Comparison of ENCODE assay signal across 18 cellular contexts in the genomic region with DNA sequence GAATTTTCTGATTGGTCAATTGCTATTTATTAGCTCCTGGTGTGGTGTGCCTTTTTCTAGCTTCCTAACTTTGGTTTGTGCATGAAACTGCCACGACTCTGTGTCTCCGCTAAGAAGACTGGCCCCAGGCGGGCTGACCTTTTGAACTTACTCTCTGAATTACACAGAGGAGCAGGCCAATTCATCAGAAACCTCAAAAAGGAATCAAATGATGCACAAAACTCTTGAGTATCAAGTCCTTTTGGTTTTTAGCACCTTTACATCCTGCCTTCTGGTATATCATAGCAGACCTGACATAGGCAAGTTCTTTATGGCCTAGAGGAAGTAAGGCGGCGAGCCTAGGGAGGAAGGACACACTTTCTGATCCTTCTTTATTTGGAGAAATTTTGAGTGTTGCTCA. TPM values are rescaled to one million over a fixed set of nuclear protein-coding genes. Genes with fewer than 3 reads are reported as not detected.
DNase-seq lines count a peak whose midpoint lies in the region; ATAC-seq, FAIRE-seq and TF ChIP-seq lines count a peak whose summit lies in the region.
"Had no signal": no experiment of that assay in that cellular context is flagged by ENCODE, and none has a peak within 500 bp of the region (broad histone marks: within the 10 kb centered on the region; RNA-seq: fewer than 3 reads in every experiment).

No MANE protein-coding gene starts in this region.

- intact Hi-C loops in activated naive CD4-positive, alpha-beta T cell treated with anti-CD3 and anti-CD28 coated beads for 36 hours (cut with micrococcal nuclease), result no loop called here

- H3K27me3 Mint-ChIP-seq in activated naive CD4-positive, alpha-beta T cell treated with anti-CD3 and anti-CD28 coated beads for 36 hours (ENCODE audit: low read depth), result no peaks in the 10 kb centered on the region
- H3K27me3 Mint-ChIP-seq in activated naive CD8-positive, alpha-beta T cell treated with anti-CD3 and anti-CD28 coated beads, Interleukin-2, amount 50 U/mL, for 24 hours, result no peaks in the 10 kb centered on the region

- H3K4me1 Mint-ChIP-seq in activated naive CD4-positive, alpha-beta T cell treated with anti-CD3 and anti-CD28 coated beads for 36 hours (ENCODE audit: low read depth), result peaks cover 50% of the 10 kb centered on the region
- H3K4me1 Mint-ChIP-seq in activated naive CD8-positive, alpha-beta T cell treated with anti-CD3 and anti-CD28 coated beads, Interleukin-2, amount 50 U/mL, for 24 hours, result peaks cover 66% of the 10 kb centered on the region

- CTCF ChIA-PET in activated naive CD4-positive, alpha-beta T cell treated with anti-CD3 and anti-CD28 coated beads for 36 hours (lab: Charles Lee), result interaction anchor here (1.0 to 1.3 kb wide), 2 partner anchors 60 to 178 kb away, joined by 3 read pairs; no protein-coding TSS in a partner anchor

- H3K27ac Mint-ChIP-seq in activated naive CD4-positive, alpha-beta T cell treated with anti-CD3 and anti-CD28 coated beads for 36 hours, result no peak overlapping the region
- H3K27ac Mint-ChIP-seq in activated naive CD8-positive, alpha-beta T cell treated with anti-CD3 and anti-CD28 coated beads, Interleukin-2, amount 50 U/mL, for 24 hours, result peak overlapping the region; percentile 89
- H3K27ac Mint-ChIP-seq: nephron had no signal

- H3K4me3 Mint-ChIP-seq in activated naive CD4-positive, alpha-beta T cell treated with anti-CD3 and anti-CD28 coated beads for 36 hours, result no peak overlapping the region
- H3K4me3 Mint-ChIP-seq in activated naive CD8-positive, alpha-beta T cell treated with anti-CD3 and anti-CD28 coated beads, Interleukin-2, amount 50 U/mL, for 24 hours, result peak overlapping the region; percentile 64
- H3K4me3 Mint-ChIP-seq: nephron had no signal

- FAIRE-seq in D721Med (lab: Jason Lieb, UNC), result no peak

- no peaks in the 10 kb centered on the region for H3K36me3 Mint-ChIP-seq in activated naive CD4-positive, alpha-beta T cell treated with anti-CD3 and anti-CD28 coated beads for 36 hours (ENCODE audit: low read depth)
- no peaks in the 10 kb centered on the region for H3K36me3 Mint-ChIP-seq in activated naive CD8-positive, alpha-beta T cell treated with anti-CD3 and anti-CD28 coated beads, Interleukin-2, amount 50 U/mL, for 24 hours (ENCODE audit: low read depth)

- no peak for TF ChIP-seq CTCF in D721Med (IDR thresholded peaks at IDR 0.05; ENCODE audit: insufficient read depth, missing control alignments)

- DNase-seq in activated naive CD4-positive, alpha-beta T cell treated with anti-CD3 and anti-CD28 coated beads for 36 hours, result peak; percentile 48
- DNase-seq in activated naive CD4-positive, alpha-beta T cell treated with anti-CD3 and anti-CD28 coated beads, Interleukin-2, amount 50 U/mL, for 16 hours, result no peak
- DNase-seq in M059J (ENCODE audit: low read depth) (peak; percentile 66), D721Med (ENCODE audit: insufficient read length, low spot score) (no peak), SK-N-DZ (ENCODE audit: low spot score) (no peak)
- DNase-seq in activated naive CD8-positive, alpha-beta T cell treated with anti-CD3 and anti-CD28 coated beads, Interleukin-2, amount 50 U/mL, for 24 hours, result peak; percentile 44
- DNase-seq in stimulated activated naive CD8-positive, alpha-beta T cell treated with anti-CD3 and anti-CD28 coated beads, Interleukin-15, Interleukin-2, amounts not matched to agents 100 U/mL and 50 U/mL, for 24 hours, result peak; percentile 41
- DNase-seq: esophagus squamous epithelium; left ventricle myocardium inferior; NCI-H2171 treated with DMSO at 0.1 percent for 48 hours; NK-92 treated with Interleukin-12 subunit alpha and Interleukin-12 subunit beta, amount 100 ng/mL, for 24 hours; SHP77; T1000 had no signal

- ATAC-seq in activated naive CD8-positive, alpha-beta T cell treated with anti-CD3 and anti-CD28 coated beads, Interleukin-2, amount 50 U/mL, for 24 hours, result peak; percentile 77
- peak; percentile 76 for ATAC-seq in stimulated activated naive CD8-positive, alpha-beta T cell treated with anti-CD3 and anti-CD28 coated beads, Interleukin-15, Interleukin-2, amounts not matched to agents 100 U/mL and 50 U/mL, for 24 hours
- ATAC-seq in HG03095 (IDR thresholded peaks at IDR 0.05; ENCODE audit: unreplicated experiment), result no peak

- H3K9me3 Mint-ChIP-seq in activated naive CD4-positive, alpha-beta T cell treated with anti-CD3 and anti-CD28 coated beads for 36 hours, result no peaks in the 10 kb centered on the region
- H3K9me3 Mint-ChIP-seq in activated naive CD8-positive, alpha-beta T cell treated with anti-CD3 and anti-CD28 coated beads, Interleukin-2, amount 50 U/mL, for 24 hours, result no peaks in the 10 kb centered on the region

RNA-seq across cellular contexts. Expression of a gene that starts 17.6 kb away (rescaled TPM):
- total RNA-seq in activated naive CD4-positive, alpha-beta T cell treated with anti-CD3 and anti-CD28 coated beads for 36 hours, result not detected
- total RNA-seq in M059J (2014; rRNA removed; shearing (Covaris generic)), result 0.22 TPM in 1 of 2 replicates, not detected in the other
- 1.1 TPM in 1 of 2 replicates, not detected in the other for polyA plus RNA-seq in SK-N-DZ (2014; cell fraction: cytosol; rRNA removed)
- 0.28 TPM in 1 of 2 replicates, not detected in the other for polyA plus RNA-seq in SK-N-DZ (2014; cell fraction: nucleus; rRNA removed)
- total RNA-seq: esophagus squamous epithelium, hepatocyte had no signal
- polyA plus RNA-seq: AG04450 had no signal

RNA-seq across cellular contexts. Expression of a gene that starts 18.2 kb away (rescaled TPM):
- total RNA-seq in activated naive CD4-positive, alpha-beta T cell treated with anti-CD3 and anti-CD28 coated beads for 36 hours, result not detected
- total RNA-seq in M059J (2014; rRNA removed; shearing (Covaris generic)), result not detected in 2 replicates
- polyA plus RNA-seq in SK-N-DZ (2014; cell fraction: cytosol; rRNA removed), result not detected in 2 replicates
- not detected in 2 replicates for polyA plus RNA-seq in SK-N-DZ (2014; cell fraction: nucleus; rRNA removed)
- total RNA-seq: esophagus squamous epithelium, hepatocyte, left ventricle myocardium inferior, subcutaneous adipose tissue had no signal
- polyA plus RNA-seq: AG04450, hepatocyte had no signal

RNA-seq across cellular contexts. Expression of a gene that starts 55.8 kb away (rescaled TPM):
- not detected for total RNA-seq in activated naive CD4-positive, alpha-beta T cell treated with anti-CD3 and anti-CD28 coated beads for 36 hours
- total RNA-seq in M059J (2014; rRNA removed; shearing (Covaris generic)), result not detected in 2 replicates
- not detected in 2 replicates for polyA plus RNA-seq in SK-N-DZ (2014; cell fraction: cytosol; rRNA removed)
- polyA plus RNA-seq in SK-N-DZ (2014; cell fraction: nucleus; rRNA removed), result not detected in 2 replicates
- total RNA-seq: esophagus squamous epithelium, hepatocyte, left ventricle myocardium inferior, subcutaneous adipose tissue had no signal
- polyA plus RNA-seq: AG04450, hepatocyte had no signal

Comparison
In these comparisons a context has a peak if more than half of its experiments do, and no peak if none do; other contexts are left out.
1. DNase-seq: peak in activated naive CD4-positive, alpha-beta T cell treated with anti-CD3 and anti-CD28 coated beads for 36 hours (single experiment), M059J (single experiment), activated naive CD8-positive, alpha-beta T cell treated with anti-CD3 and anti-CD28 coated beads, Interleukin-2, amount 50 U/mL, for 24 hours (single experiment) and stimulated activated naive CD8-positive, alpha-beta T cell treated with anti-CD3 and anti-CD28 coated beads, Interleukin-15, Interleukin-2, amounts not matched to agents 100 U/mL and 50 U/mL, for 24 hours (single experiment); none in activated naive CD4-positive, alpha-beta T cell treated with anti-CD3 and anti-CD28 coated beads, Interleukin-2, amount 50 U/mL, for 16 hours (single experiment), D721Med (single experiment) and SK-N-DZ (single experiment).